In the genomic region with DNA sequence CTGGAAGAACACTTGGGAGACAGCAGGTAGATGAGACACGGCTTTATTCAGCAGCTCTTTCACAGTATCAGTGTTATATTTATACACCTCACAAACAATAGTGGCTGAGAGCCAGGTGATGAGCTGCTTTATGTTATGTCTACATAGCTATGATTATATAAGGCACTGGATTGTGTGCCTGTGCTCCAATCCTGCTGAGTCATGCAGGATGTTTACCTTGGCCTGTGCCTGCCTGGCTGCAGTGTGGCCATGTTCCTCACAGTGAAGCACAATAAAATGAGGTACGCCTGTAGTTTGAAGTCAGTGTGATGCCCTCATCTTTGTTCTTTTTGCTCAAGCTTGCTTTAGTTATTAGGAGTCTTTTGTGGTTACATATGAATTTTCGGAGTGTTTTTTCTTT, we compare ENCODE assay signal across 10 cellular contexts. TPM values are rescaled to one million over a fixed set of nuclear protein-coding genes. Genes with fewer than 3 reads are reported as not detected.
A peak's percentile ranks its signal among the peaks of the same experiment; 100 is the strongest.
DNase-seq lines count a peak whose midpoint lies in the region; ATAC-seq, FAIRE-seq and TF ChIP-seq lines count a peak whose summit lies in the region.
"Had no signal": no experiment of that assay in that cellular context is flagged by ENCODE, and none has a peak within 500 bp of the region (broad histone marks: within the 10 kb centered on the region; RNA-seq: fewer than 3 reads in every experiment).

No MANE protein-coding gene starts in this region.

- no peaks in the 10 kb centered on the region for H3K36me3 ChIP-seq in bronchial epithelial cell (ENCODE audit: control insufficient read depth, insufficient read depth, low read length)
- H3K36me3 ChIP-seq in mucosa of descending colon (ENCODE audit: low read depth) = no peaks in the 10 kb centered on the region

- intact Hi-C loops in mucosa of descending colon (cut with DNase I, micrococcal nuclease) = no loop called here

- ATAC-seq in mucosa of descending colon = peak; percentile 97
- ATAC-seq in GM18909 (IDR thresholded peaks at IDR 0.05; ENCODE audit: poor library complexity, unreplicated experiment) = no peak

- peaks cover 3% of the 10 kb centered on the region for H3K4me1 ChIP-seq in mucosa of descending colon (ENCODE audit: low read depth)

- DNase-seq in Daoy (ENCODE audit: low read depth) (peak; percentile 78), NCI-H345 (lab: John Stamatoyannopoulos, UW) (peak; percentile 70), bronchial epithelial cell (ENCODE audit: low read depth) (peak; percentile 96), mucosa of descending colon (peak; percentile 60 to 89 (median 61)), putamen (ENCODE audit: low spot score) (no peak), amniotic stem cell (lab: John Stamatoyannopoulos, UW) (no peak), DMS79 treated with DMSO at 0.1 percent for 48 hours (lab: John Stamatoyannopoulos, UW) (no peak)
- DNase-seq: naive B cell, NCI-H2081 treated with DMSO at 0.1 percent for 48 hours had no signal

- H3K27me3 ChIP-seq in bronchial epithelial cell (ENCODE audit: control insufficient read depth, insufficient read depth, low read length) = no peaks in the 10 kb centered on the region

- FAIRE-seq in bronchial epithelial cell (lab: Jason Lieb, UNC) = peak; percentile 97

- H3K9me3 ChIP-seq in mucosa of descending colon = no peaks in the 10 kb centered on the region

- H3K4me3 ChIP-seq in bronchial epithelial cell (ENCODE audit: low read depth, low read length) = no peak overlapping the region
- H3K4me3 ChIP-seq in mucosa of descending colon = no peak overlapping the region

- no peak for TF ChIP-seq CTCF in bronchial epithelial cell (IDR thresholded peaks at IDR 0.05; ENCODE audit: insufficient read depth, low read length, severe bottlenecking)
- no peak for TF ChIP-seq CTCF in mucosa of descending colon (IDR thresholded peaks at IDR 0.05)

RNA-seq across cellular contexts. Expression of a gene that starts 31.3 kb away (rescaled TPM):
- total RNA-seq in Daoy (2014; rRNA removed; shearing (Covaris generic)) = not detected in 2 replicates
- not detected in 2 replicates for total RNA-seq in bronchial epithelial cell
- under 1 TPM in 2 of 3 donors, not detected in 1; 0.34 to 0.58 TPM for total RNA-seq in mucosa of descending colon

Comparison
In these comparisons a context has a peak if more than half of its experiments do, and no peak if none do; other contexts are left out.
1. DNase-seq: peak in Daoy (single experiment), NCI-H345 (single experiment), bronchial epithelial cell (single experiment) and mucosa of descending colon (3 of 3); none in putamen (single experiment), amniotic stem cell (single experiment) and DMS79 treated with DMSO at 0.1 percent for 48 hours (single experiment).